In genomic region chr16:75379339-75379738, GRCh38 we compare ENCODE assay signal across 11 cellular contexts. TPM values are rescaled to one million over a fixed set of nuclear protein-coding genes. Genes with fewer than 3 reads are reported as not detected.
DNase-seq lines count a peak whose midpoint lies in the region; ATAC-seq and TF ChIP-seq lines count a peak whose summit lies in the region.
"Had no signal": no experiment of that assay in that cellular context is flagged by ENCODE, and none has a peak within 500 bp of the region (broad histone marks: within the 10 kb centered on the region; RNA-seq: fewer than 3 reads in every experiment).

No MANE protein-coding gene starts in this region.

- TF ChIP-seq EP300 in sigmoid colon (IDR thresholded peaks at IDR 0.05), result no peak

- H3K9me3 ChIP-seq in sigmoid colon, result no peaks in the 10 kb centered on the region

- no peaks in the 10 kb centered on the region for H3K27me3 ChIP-seq in sigmoid colon

- peak overlapping the region; percentile 29 for H3K27ac Mint-ChIP-seq in chondrocyte (ENCODE audit: unreplicated experiment)

- H3K9me3 Mint-ChIP-seq in chondrocyte (ENCODE audit: low read depth), result no peaks in the 10 kb centered on the region

- WGBS in sigmoid colon, 2 donors, result 95% methylated on average over 1 of the region's 1 CpG

- no peak for DNase-seq in chondrocyte (ENCODE audit: low spot score)
- DNase-seq in activated effector memory CD4-positive, alpha-beta T cell treated with Interleukin-2 at 50 U/mL for 16 hours, result no peak
- DNase-seq in NCI-H345 (lab: John Stamatoyannopoulos, UW), result no peak
- DNase-seq in sigmoid colon, result no peak
- DNase-seq in NCI-H526 (lab: John Stamatoyannopoulos, UW), result no peak
- DNase-seq: activated CD4-positive, CD25-positive, alpha-beta regulatory T cell treated with anti-CD3 and anti-CD28 coated beads, Interleukin-2, amount 50 U/mL, for 72 hours; caudate nucleus; NCI-H748 treated with DMSO at 0.1 percent for 48 hours had no signal

- TF ChIP-seq CTCF in chondrocyte (IDR thresholded peaks at IDR 0.05) (no peak), sigmoid colon (IDR thresholded peaks at IDR 0.05) (no peak)

- no peak for TF ChIP-seq POLR2A in GM18505 (IDR thresholded peaks at IDR 0.05; ENCODE audit: borderline replicate concordance, extremely low read depth, insufficient read depth, insufficient read length)
- no peak for TF ChIP-seq POLR2A in sigmoid colon (IDR thresholded peaks at IDR 0.05)

- intact Hi-C loops in sigmoid colon (cut with DNase I), result no loop called here

- peaks cover 3% of the 10 kb centered on the region for H3K36me3 Mint-ChIP-seq in chondrocyte (ENCODE audit: low read depth)

- peaks cover 0 to 9% (median 0%) of the 10 kb centered on the region in 4 donors for H3K4me1 ChIP-seq in sigmoid colon

- H3K36me3 ChIP-seq in sigmoid colon, result peaks cover 0 to 17% (median 0%) of the 10 kb centered on the region in 4 donors

- no peaks in the 10 kb centered on the region for H3K27me3 Mint-ChIP-seq in chondrocyte (ENCODE audit: low read depth)

- ATAC-seq in GM18505 (IDR thresholded peaks at IDR 0.05; ENCODE audit: unreplicated experiment) (peak; percentile 59), GM19467 (IDR thresholded peaks at IDR 0.05; ENCODE audit: unreplicated experiment) (peak; percentile 41), HG03108 (IDR thresholded peaks at IDR 0.05; ENCODE audit: unreplicated experiment) (peak; percentile 61)

- peaks cover 59% of the 10 kb centered on the region for H3K4me1 Mint-ChIP-seq in chondrocyte (ENCODE audit: low read depth)

- no peak overlapping the region for H3K4me3 Mint-ChIP-seq in chondrocyte (ENCODE audit: unreplicated experiment)

- H3K4me3 ChIP-seq in sigmoid colon, result no peak overlapping the region

- H3K27ac ChIP-seq in sigmoid colon, result no peak overlapping the region

RNA-seq across cellular contexts. Expression of gene CFDP1, which starts 54.0 kb away (rescaled TPM):
- total RNA-seq in chondrocyte (45.3 to 48.9 TPM (median 46.1 TPM) in 3 replicates), sigmoid colon (10 to 100 TPM; 42.1 to 61.1 (median 48.2) TPM)
- polyA plus RNA-seq in sigmoid colon, result 100 to 1,000 TPM; 102 to 382 (median 295) TPM
